ENCODE assay signal across 28 cellular contexts in the genomic region with DNA sequence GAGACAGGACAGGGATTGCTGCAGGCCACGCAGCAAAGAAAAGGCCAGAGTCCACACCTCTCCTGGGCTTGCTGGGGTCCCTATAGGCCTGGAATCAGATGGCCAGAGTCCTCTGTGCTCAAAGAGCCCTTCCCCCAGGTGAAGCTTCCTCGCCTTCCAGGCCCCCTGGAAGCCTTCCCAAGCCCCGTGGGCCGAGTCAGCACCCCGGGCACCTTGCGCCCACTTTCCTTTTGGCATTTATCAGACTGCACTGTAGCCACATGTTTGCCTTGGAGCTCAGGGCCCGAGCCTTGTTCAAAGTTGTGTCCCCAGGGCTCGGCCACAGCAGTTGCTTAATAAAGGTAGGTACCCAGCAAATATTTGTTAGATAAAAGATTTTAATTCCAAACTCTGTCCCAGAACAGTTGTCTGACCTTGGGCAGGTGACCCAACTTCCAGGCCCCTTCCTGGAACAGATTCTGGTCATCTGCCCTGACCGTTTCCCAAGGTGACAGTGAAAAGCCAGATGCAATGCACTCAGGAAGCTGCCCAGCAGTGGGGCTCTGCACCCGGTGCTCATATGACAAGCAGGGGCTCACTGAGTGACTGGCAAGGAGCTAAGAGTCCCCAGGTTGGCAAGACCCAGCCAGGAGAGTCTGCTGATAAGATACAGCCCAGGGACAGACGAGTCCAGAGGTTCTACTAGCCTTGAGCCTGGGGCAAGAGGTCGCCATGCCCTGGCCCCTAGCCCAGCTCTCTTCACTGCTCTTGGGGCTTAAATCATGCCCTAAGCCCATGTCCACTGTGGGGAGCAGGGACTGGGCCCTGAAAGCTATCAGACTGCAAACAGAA.
DNase-seq lines count a peak whose midpoint lies in the region; ATAC-seq and TF ChIP-seq lines count a peak whose summit lies in the region.
"Had no signal": no experiment of that assay in that cellular context is flagged by ENCODE, and none has a peak within 500 bp of the region (broad histone marks: within the 10 kb centered on the region; RNA-seq: fewer than 3 reads in every experiment).

No MANE protein-coding gene starts in this region.

- no peaks in the 10 kb centered on the region for H3K9me3 Mint-ChIP-seq in natural killer cell
- H3K9me3 Mint-ChIP-seq in natural killer cell treated with Interleukin-12 subunit alpha and Interleukin-12 subunit beta and Interleukin-15 and Interleukin-18, amount 100 ng/mL, for 72 hours: no peaks in the 10 kb centered on the region
- no peaks in the 10 kb centered on the region for H3K9me3 Mint-ChIP-seq in T-helper 2 cell treated with Interferon-gamma antibody and Interleukin-4, amounts not matched to agents 5 μg/mL and 100 μg/mL, for 36 hours
- no peaks in the 10 kb centered on the region for H3K9me3 Mint-ChIP-seq in mesothelial cell of epicardium
- H3K9me3 Mint-ChIP-seq: activated naive CD8-positive, alpha-beta T cell treated with anti-CD3 and anti-CD28 coated beads, Interleukin-2, amount 50 U/mL, for 24 hours; brain; HFFc6; nephron progenitor cell; stimulated activated effector memory CD8-positive, alpha-beta T cell treated with anti-CD3 and anti-CD28 coated beads, Interleukin-12 subunit alpha, Interleukin-12 subunit beta, amount 100 ng/mL, for 72 hours; T-helper 1 cell treated with Interleukin-12 subunit alpha and Interleukin-12 subunit beta and Interleukin-4 antibody, amounts not matched to agents 30 μg/mL and 1 μg/mL, for 36 hours had no signal

- H3K36me3 ChIP-seq in heart right ventricle (no peaks in the 10 kb centered on the region), lung (ENCODE audit: control insufficient read depth in 2 of 2, insufficient read depth in 2 of 2, low read length in 2 of 2) (no peaks in the 10 kb centered on the region), ascending aorta (no peaks in the 10 kb centered on the region)
- H3K36me3 ChIP-seq: ovary, thyroid gland had no signal

- intact Hi-C loops in natural killer cell (cut with micrococcal nuclease) (loop anchor here (10.0 kb wide), 1 partner anchor 165 kb away; a partner anchor contains a TSS), heart right ventricle (cut with DNase I) (loop anchor here in 1 of 10 donors (10.0 kb wide), 1 partner anchor 75 kb away; no protein-coding TSS in a partner anchor), ascending aorta (cut with DNase I) (no loop called here)

- H3K27ac Mint-ChIP-seq in natural killer cell (peak overlapping the region; percentile 35 to 97), mesothelial cell of epicardium (no peak overlapping the region)
- peak overlapping the region in 1 of 2 donors; percentile 45 for H3K27ac Mint-ChIP-seq in natural killer cell treated with Interleukin-12 subunit alpha and Interleukin-12 subunit beta and Interleukin-15 and Interleukin-18, amount 100 ng/mL, for 72 hours
- H3K27ac Mint-ChIP-seq in T-helper 2 cell treated with Interferon-gamma antibody and Interleukin-4, amounts not matched to agents 5 μg/mL and 100 μg/mL, for 36 hours: no peak overlapping the region
- H3K27ac Mint-ChIP-seq: activated naive CD8-positive, alpha-beta T cell treated with anti-CD3 and anti-CD28 coated beads, Interleukin-2, amount 50 U/mL, for 24 hours; brain; HFFc6; nephron progenitor cell; stimulated activated effector memory CD8-positive, alpha-beta T cell treated with anti-CD3 and anti-CD28 coated beads, Interleukin-12 subunit alpha, Interleukin-12 subunit beta, amount 100 ng/mL, for 72 hours; T-helper 1 cell treated with Interleukin-12 subunit alpha and Interleukin-12 subunit beta and Interleukin-4 antibody, amounts not matched to agents 30 μg/mL and 1 μg/mL, for 36 hours had no signal

- WGBS in heart right ventricle, 2 donors: 47 to 57% methylated on average over 12 of the region's 12 CpGs
- 71 to 83% methylated on average over 12 of the region's 12 CpGs for WGBS in lung, 2 donors

- no peak for DNase-seq in natural killer cell
- no peak for DNase-seq in natural killer cell treated with Interleukin-12 subunit alpha and Interleukin-12 subunit beta and Interleukin-15 and Interleukin-18, amount 100 ng/mL, for 72 hours (ENCODE audit: low spot score)
- no peak for DNase-seq in heart right ventricle
- no peak for DNase-seq in lung (ENCODE audit: low spot score)
- DNase-seq in T-helper 2 cell treated with Interferon-gamma antibody and Interleukin-4, amounts not matched to agents 5 μg/mL and 100 μg/mL, for 36 hours (ENCODE audit: low spot score): no peak
- DNase-seq in ascending aorta (ENCODE audit: low spot score in 2 of 2): no peak
- DNase-seq in mesothelial cell of epicardium (ENCODE audit: low spot score in 2 of 2, unreplicated experiment in 2 of 2): no peak
- DNase-seq: activated CD4-positive, CD25-positive, alpha-beta regulatory T cell treated with anti-CD3 and anti-CD28 coated beads, Interleukin-2, amount 50 U/mL, for 72 hours; activated gamma-delta T cell; activated naive CD8-positive, alpha-beta T cell treated with anti-CD3 and anti-CD28 coated beads, Interleukin-2, amount 50 U/mL, for 24 hours; effector CD4-positive, alpha-beta T cell; GM23248; head of caudate nucleus; HFFc6; left colon; NCI-H146; NCI-H2107; NCI-H82; nephron progenitor cell; RPMI8226; stimulated activated CD4-positive, alpha-beta T cell treated with anti-CD3 and anti-CD28 coated beads, Interleukin-4, amount 100 ng/mL, for 24 hours; thyroid gland had no signal

- H3K27ac ChIP-seq in heart right ventricle: peak overlapping the region; percentile 57 to 90 (median 79)
- peak overlapping the region; percentile 39 to 61 for H3K27ac ChIP-seq in lung (ENCODE audit: low read depth in 1 of 2, low read length in 1 of 2)
- H3K27ac ChIP-seq in ascending aorta: peak overlapping the region in 1 of 2 donors; percentile 23
- H3K27ac ChIP-seq: epithelial cell of prostate, GM23248, thyroid gland had no signal

- H3K4me3 ChIP-seq in heart right ventricle (no peak overlapping the region), lung (no peak overlapping the region), ascending aorta (no peak overlapping the region)
- H3K4me3 ChIP-seq: GM23248, ovary, thyroid gland had no signal

- H3K27me3 Mint-ChIP-seq in natural killer cell (ENCODE audit: low read depth in 2 of 2) (no peaks in the 10 kb centered on the region), mesothelial cell of epicardium (ENCODE audit: low read depth) (no peaks in the 10 kb centered on the region)
- no peaks in the 10 kb centered on the region for H3K27me3 Mint-ChIP-seq in natural killer cell treated with Interleukin-12 subunit alpha and Interleukin-12 subunit beta and Interleukin-15 and Interleukin-18, amount 100 ng/mL, for 72 hours
- no peaks in the 10 kb centered on the region for H3K27me3 Mint-ChIP-seq in T-helper 2 cell treated with Interferon-gamma antibody and Interleukin-4, amounts not matched to agents 5 μg/mL and 100 μg/mL, for 36 hours (ENCODE audit: low read depth)
- H3K27me3 Mint-ChIP-seq: activated naive CD8-positive, alpha-beta T cell treated with anti-CD3 and anti-CD28 coated beads, Interleukin-2, amount 50 U/mL, for 24 hours had no signal

- no peaks in the 10 kb centered on the region for H3K9me3 ChIP-seq in heart right ventricle
- no peaks in the 10 kb centered on the region for H3K9me3 ChIP-seq in lung (ENCODE audit: control insufficient read depth in 2 of 2, insufficient read depth in 1 of 2, low read length in 1 of 2)
- H3K9me3 ChIP-seq in ascending aorta: no peaks in the 10 kb centered on the region
- H3K9me3 ChIP-seq: ovary, thyroid gland had no signal

- H3K4me1 Mint-ChIP-seq in natural killer cell (peaks cover 70 to 75% of the 10 kb centered on the region in 2 donors), mesothelial cell of epicardium (peaks cover 9% of the 10 kb centered on the region)
- peaks cover 38 to 65% of the 10 kb centered on the region in 2 donors for H3K4me1 Mint-ChIP-seq in natural killer cell treated with Interleukin-12 subunit alpha and Interleukin-12 subunit beta and Interleukin-15 and Interleukin-18, amount 100 ng/mL, for 72 hours (ENCODE audit: low read depth in 2 of 2)
- H3K4me1 Mint-ChIP-seq in T-helper 2 cell treated with Interferon-gamma antibody and Interleukin-4, amounts not matched to agents 5 μg/mL and 100 μg/mL, for 36 hours (ENCODE audit: low read depth): peaks cover 16% of the 10 kb centered on the region

- H3K4me1 ChIP-seq in heart right ventricle (peaks cover 42 to 92% (median 76%) of the 10 kb centered on the region in 9 donors), lung (ENCODE audit: control insufficient read depth in 2 of 2, insufficient read depth in 2 of 2, low read length in 2 of 2) (peaks cover 27 to 41% of the 10 kb centered on the region in 2 donors), ascending aorta (peaks cover 18 to 44% of the 10 kb centered on the region in 2 donors)

- TF ChIP-seq CTCF in natural killer cell (IDR thresholded peaks at IDR 0.05) (no peak), heart right ventricle (IDR thresholded peaks at IDR 0.05) (no peak), lung (IDR thresholded peaks at IDR 0.05; ENCODE audit: control extremely low read depth, extremely low read depth) (no peak), ascending aorta (IDR thresholded peaks at IDR 0.05) (no peak), mesothelial cell of epicardium (IDR thresholded peaks at IDR 0.05; ENCODE audit: unreplicated experiment) (no peak)

- ATAC-seq in natural killer cell (no peak), heart right ventricle (peak in 3 of 8 donors; percentile 3 to 19 (median 7)), lung (ENCODE audit: insufficient read depth, low FRiP score) (no peak), HG02798 (IDR thresholded peaks at IDR 0.05; ENCODE audit: poor library complexity, unreplicated experiment) (no peak)
- no peak for ATAC-seq in natural killer cell treated with Interleukin-12 subunit alpha and Interleukin-12 subunit beta and Interleukin-15 and Interleukin-18, amount 100 ng/mL, for 72 hours
- ATAC-seq: activated naive CD8-positive, alpha-beta T cell treated with anti-CD3 and anti-CD28 coated beads, Interleukin-2, amount 50 U/mL, for 24 hours; left colon; stimulated activated effector memory CD8-positive, alpha-beta T cell treated with anti-CD3 and anti-CD28 coated beads, Interleukin-12 subunit alpha, Interleukin-12 subunit beta, amount 100 ng/mL, for 72 hours had no signal

- H3K4me3 Mint-ChIP-seq in natural killer cell: peak overlapping the region; percentile 42
- H3K4me3 Mint-ChIP-seq in natural killer cell treated with Interleukin-12 subunit alpha and Interleukin-12 subunit beta and Interleukin-15 and Interleukin-18, amount 100 ng/mL, for 72 hours: no peak overlapping the region
- H3K4me3 Mint-ChIP-seq in T-helper 2 cell treated with Interferon-gamma antibody and Interleukin-4, amounts not matched to agents 5 μg/mL and 100 μg/mL, for 36 hours: no peak overlapping the region
- H3K4me3 Mint-ChIP-seq in mesothelial cell of epicardium: no peak overlapping the region
- H3K4me3 Mint-ChIP-seq: activated naive CD8-positive, alpha-beta T cell treated with anti-CD3 and anti-CD28 coated beads, Interleukin-2, amount 50 U/mL, for 24 hours; brain; HFFc6; nephron progenitor cell; stimulated activated effector memory CD8-positive, alpha-beta T cell treated with anti-CD3 and anti-CD28 coated beads, Interleukin-12 subunit alpha, Interleukin-12 subunit beta, amount 100 ng/mL, for 72 hours; T-helper 1 cell treated with Interleukin-12 subunit alpha and Interleukin-12 subunit beta and Interleukin-4 antibody, amounts not matched to agents 30 μg/mL and 1 μg/mL, for 36 hours had no signal

- no peaks in the 10 kb centered on the region for H3K27me3 ChIP-seq in heart right ventricle
- H3K27me3 ChIP-seq in lung (ENCODE audit: control insufficient read depth, insufficient read depth): no peaks in the 10 kb centered on the region
- H3K27me3 ChIP-seq in ascending aorta: no peaks in the 10 kb centered on the region
- H3K27me3 ChIP-seq: ovary, thyroid gland had no signal

- H3K36me3 Mint-ChIP-seq in natural killer cell (no peaks in the 10 kb centered on the region), mesothelial cell of epicardium (no peaks in the 10 kb centered on the region)
- no peaks in the 10 kb centered on the region for H3K36me3 Mint-ChIP-seq in natural killer cell treated with Interleukin-12 subunit alpha and Interleukin-12 subunit beta and Interleukin-15 and Interleukin-18, amount 100 ng/mL, for 72 hours
- no peaks in the 10 kb centered on the region for H3K36me3 Mint-ChIP-seq in T-helper 2 cell treated with Interferon-gamma antibody and Interleukin-4, amounts not matched to agents 5 μg/mL and 100 μg/mL, for 36 hours (ENCODE audit: low read depth)
- H3K36me3 Mint-ChIP-seq: brain; stimulated activated effector memory CD8-positive, alpha-beta T cell treated with anti-CD3 and anti-CD28 coated beads, Interleukin-12 subunit alpha, Interleukin-12 subunit beta, amount 100 ng/mL, for 72 hours had no signal

Comparison
In these comparisons a context has a peak if more than half of its experiments do, and no peak if none do; other contexts are left out.
1. H3K27ac Mint-ChIP-seq: peak in natural killer cell (2 of 2); none in T-helper 2 cell treated with Interferon-gamma antibody and Interleukin-4, amounts not matched to agents 5 μg/mL and 100 μg/mL, for 36 hours (single experiment) and mesothelial cell of epicardium (single experiment).